1 cellular context compared by ENCODE assay signal in the genomic region with DNA sequence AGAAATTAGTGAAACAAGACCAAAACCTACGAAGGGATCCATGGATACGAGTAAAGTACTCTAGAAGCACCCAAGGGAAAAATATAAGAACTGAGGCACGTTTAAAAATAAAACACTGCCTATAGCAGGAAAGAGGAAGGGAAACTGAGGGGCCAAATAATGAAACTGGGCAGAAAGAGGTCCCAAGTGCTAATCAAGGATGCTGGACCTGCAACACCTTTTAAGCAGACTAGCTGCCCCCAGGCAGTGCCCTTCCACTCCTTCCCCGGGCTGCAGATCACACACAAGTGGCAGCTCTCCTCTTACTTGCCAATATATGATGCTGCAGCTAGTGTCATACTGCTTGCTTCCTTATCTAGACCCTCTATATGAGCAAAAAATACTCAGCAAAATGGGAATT.
TF ChIP-seq lines count a peak whose summit lies in the region.

No MANE protein-coding gene starts in this region.

TF ChIP-seq in GM12878, 131 proteins besides CTCF, POLR2A, EP300 and RAD21:
- TF ChIP-seq SPI1 (IDR thresholded peaks at IDR 0.05; ENCODE audit: borderline replicate concordance, insufficient read depth, low read depth, low read length) (peak; percentile 79), KAT2A (conservative IDR thresholded peaks at IDR 0.05; ENCODE audit: control insufficient read depth, low read depth, low read length) (no peak)
